In the genomic region with DNA sequence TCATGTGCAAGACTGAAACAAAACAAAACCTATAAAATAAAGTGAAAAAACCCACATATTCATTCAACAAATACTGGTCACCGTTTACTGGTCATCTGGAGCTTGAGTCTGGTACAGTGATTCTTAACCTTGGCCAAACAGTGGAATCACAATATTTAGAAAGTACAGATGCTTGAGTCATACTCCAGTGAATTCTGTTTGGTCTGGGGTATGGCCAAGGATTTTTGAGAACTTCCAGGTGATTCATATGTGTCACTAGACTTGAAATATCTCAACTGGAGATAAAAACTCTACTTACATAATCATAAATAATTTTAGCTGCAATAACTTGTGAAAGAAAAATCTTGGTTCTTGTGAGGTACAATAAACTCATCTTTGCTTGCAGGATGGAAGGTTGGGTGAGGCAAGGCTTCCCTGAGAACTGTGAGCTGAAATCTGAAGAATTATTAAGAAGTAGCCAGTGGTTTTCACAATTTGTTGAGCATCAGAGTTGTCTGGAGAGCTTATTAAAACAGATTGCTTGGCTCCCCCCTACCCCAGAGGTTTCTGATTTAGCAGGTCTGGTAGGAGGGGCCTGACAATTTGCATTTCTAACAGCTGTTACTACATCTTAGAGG, we compare ENCODE assay signal across 16 cellular contexts. TPM values are rescaled to one million over a fixed set of nuclear protein-coding genes. Genes with fewer than 3 reads are reported as not detected.
DNase-seq lines count a peak whose midpoint lies in the region; ATAC-seq, FAIRE-seq and TF ChIP-seq lines count a peak whose summit lies in the region.
"Had no signal": no experiment of that assay in that cellular context is flagged by ENCODE, and none has a peak within 500 bp of the region (broad histone marks: within the 10 kb centered on the region; RNA-seq: fewer than 3 reads in every experiment).

No MANE protein-coding gene starts in this region.

- H2AK5ac ChIP-seq in IMR-90 (ENCODE audit: low read depth, low read length), result no peak overlapping the region

- intact Hi-C loops in IMR-90 (cut with micrococcal nuclease) (loop anchor here (10.0 kb wide), 3 partner anchors 188 to 762 kb away; no protein-coding TSS in a partner anchor), posterior vena cava (cut with DNase I) (no loop called here)

- no peak overlapping the region for H2BK120ac ChIP-seq in IMR-90 (ENCODE audit: low read depth, low read length)

- H3K9me3 Mint-ChIP-seq in stimulated activated effector memory CD8-positive, alpha-beta T cell treated with anti-CD3 and anti-CD28 coated beads, Interleukin-12 subunit alpha, Interleukin-12 subunit beta, amount 100 ng/mL, for 72 hours, result no peaks in the 10 kb centered on the region

- no peak overlapping the region for H3K27ac ChIP-seq in IMR-90 (ENCODE audit: insufficient read depth, low read length)
- H3K27ac ChIP-seq: esophagus squamous epithelium, suprapubic skin had no signal

- peak overlapping the region; percentile 51; the same call in 1 of the 2 replicates for H3K4me2 ChIP-seq in IMR-90 (ENCODE audit: low read depth, low read length)

- peaks cover 11% of the 10 kb centered on the region for H3K4me1 Mint-ChIP-seq in stimulated activated effector memory CD8-positive, alpha-beta T cell treated with anti-CD3 and anti-CD28 coated beads, Interleukin-12 subunit alpha, Interleukin-12 subunit beta, amount 100 ng/mL, for 72 hours

- H3K14ac ChIP-seq in IMR-90 (replicated peaks; ENCODE audit: low read depth, low read length), result no peak overlapping the region

- peaks cover 4% of the 10 kb centered on the region; the same call in 1 of the 2 replicates for H4K20me1 ChIP-seq in IMR-90 (ENCODE audit: insufficient read depth, low read length)

- POLR2A ChIA-PET in IMR-90 (lab: Charles Lee; ENCODE audit: unreplicated experiment), result no interaction called here

- H2BK5ac ChIP-seq in IMR-90 (ENCODE audit: low read depth, low read length, poor library complexity, severe bottlenecking), result no peak overlapping the region

- H2BK15ac ChIP-seq in IMR-90 (ENCODE audit: low read depth, low read length), result no peak overlapping the region

- H3K27me3 ChIP-seq in IMR-90 (ENCODE audit: control insufficient read depth, insufficient read depth, low read length) (no peaks in the 10 kb centered on the region), bronchial epithelial cell (ENCODE audit: control insufficient read depth, insufficient read depth, low read length) (no peaks in the 10 kb centered on the region)
- H3K27me3 ChIP-seq: esophagus squamous epithelium, suprapubic skin had no signal

- ATAC-seq in IMR-90 (ENCODE audit: low read depth) (peak; percentile 94), GM21381 (IDR thresholded peaks at IDR 0.05; ENCODE audit: unreplicated experiment) (no peak)
- no peak for ATAC-seq in stimulated activated effector memory CD8-positive, alpha-beta T cell treated with anti-CD3 and anti-CD28 coated beads, Interleukin-12 subunit alpha, Interleukin-12 subunit beta, amount 100 ng/mL, for 72 hours
- ATAC-seq: GM12878 had no signal

- H3K23ac ChIP-seq in IMR-90 (ENCODE audit: low read depth, low read length), result no peak overlapping the region

- H2BK20ac ChIP-seq in IMR-90 (ENCODE audit: low read depth, low read length), result no peak overlapping the region

- no peak overlapping the region for H3K56ac ChIP-seq in IMR-90 (ENCODE audit: extremely low read depth, insufficient read depth, low read length)

- no peak overlapping the region for H3K9ac ChIP-seq in IMR-90 (ENCODE audit: low read depth, low read length)

- no peak overlapping the region for H2AK9ac ChIP-seq in IMR-90 (replicated peaks; ENCODE audit: low read depth, low read length, poor library complexity)

- H3K36me3 ChIP-seq in IMR-90 (ENCODE audit: control insufficient read depth, insufficient read depth, low read length) (no peaks in the 10 kb centered on the region), bronchial epithelial cell (ENCODE audit: control insufficient read depth, insufficient read depth, low read length) (no peaks in the 10 kb centered on the region)
- H3K36me3 ChIP-seq: esophagus squamous epithelium, suprapubic skin had no signal

- TF ChIP-seq CTCF in IMR-90 (conservative IDR thresholded peaks at IDR 0.05; ENCODE audit: low read depth, low read length) (no peak), bronchial epithelial cell (IDR thresholded peaks at IDR 0.05; ENCODE audit: insufficient read depth, low read length, severe bottlenecking) (no peak)

- H3K79me1 ChIP-seq in IMR-90 (ENCODE audit: low read depth in 1 of 2, low read length in 2 of 2), result no peaks in the 10 kb centered on the region

- no peak overlapping the region for H4K91ac ChIP-seq in IMR-90 (ENCODE audit: insufficient read depth, low read depth, low read length)

- TF ChIP-seq POLR2A in IMR-90 (IDR thresholded peaks at IDR 0.05; ENCODE audit: low read depth, low read length), result no peak

- no peak overlapping the region for H3K4me3 Mint-ChIP-seq in stimulated activated effector memory CD8-positive, alpha-beta T cell treated with anti-CD3 and anti-CD28 coated beads, Interleukin-12 subunit alpha, Interleukin-12 subunit beta, amount 100 ng/mL, for 72 hours
- H3K4me3 Mint-ChIP-seq: activated naive CD8-positive, alpha-beta T cell had no signal

- H3K27ac Mint-ChIP-seq in stimulated activated effector memory CD8-positive, alpha-beta T cell treated with anti-CD3 and anti-CD28 coated beads, Interleukin-12 subunit alpha, Interleukin-12 subunit beta, amount 100 ng/mL, for 72 hours, result no peak overlapping the region
- H3K27ac Mint-ChIP-seq: activated naive CD8-positive, alpha-beta T cell had no signal

- H3K9me1 ChIP-seq in IMR-90 (ENCODE audit: insufficient read depth, low read length), result no peaks in the 10 kb centered on the region

- no peak for FAIRE-seq in bronchial epithelial cell (lab: Jason Lieb, UNC)
- FAIRE-seq: GM12878 had no signal

- H3K9me3 ChIP-seq in IMR-90 (ENCODE audit: control insufficient read depth, insufficient read depth, low read length), result no peaks in the 10 kb centered on the region
- H3K9me3 ChIP-seq: esophagus squamous epithelium, suprapubic skin had no signal

- no TSS peak for BruUV-seq in IMR-90 (replicated peaks; lab: Mats Ljungman, UMichigan)

- WGBS in IMR-90 (ENCODE audit: extremely low coverage in 2 of 2, insufficient read length in 1 of 2), 2 experiments, result no CpG with 5 or more reads among the region's 1 CpG

- no peak overlapping the region for H3K18ac ChIP-seq in IMR-90 (ENCODE audit: low read depth, low read length)

- H3K4ac ChIP-seq in IMR-90 (ENCODE audit: low read depth, low read length), result no peak overlapping the region

- H4K5ac ChIP-seq in IMR-90 (ENCODE audit: low read depth, low read length), result no peak overlapping the region

- H4K8ac ChIP-seq in IMR-90 (ENCODE audit: low read depth in 2 of 2, low read length in 2 of 2), result no peak overlapping the region

- no peak for TF ChIP-seq RAD21 in IMR-90 (IDR thresholded peaks at IDR 0.05; ENCODE audit: low read length)

- in situ Hi-C loops in IMR-90 (cut with MboI; ENCODE audit: low sequenced_read_pairs), result loop anchor here (25.0 kb wide), 2 partner anchors 451 to 1001 kb away; partner anchors contain the start of gene CPNE4

- peaks cover 4% of the 10 kb centered on the region for H3K4me1 ChIP-seq in IMR-90 (ENCODE audit: control insufficient read depth, insufficient read depth, low read length)
- H3K4me1 ChIP-seq: esophagus squamous epithelium, suprapubic skin had no signal

- DNase-seq in AG08395 (ENCODE audit: low spot score) (peak; percentile 63), IMR-90 (peak; percentile 88), bronchial epithelial cell (ENCODE audit: low read depth) (peak; percentile 55), kidney tubule cell (ENCODE audit: low spot score) (peak; percentile 54), posterior vena cava (ENCODE audit: low spot score) (no peak)
- no peak for DNase-seq in stimulated activated effector memory CD8-positive, alpha-beta T cell treated with anti-CD3 and anti-CD28 coated beads, Interleukin-12 subunit alpha, Interleukin-12 subunit beta, amount 100 ng/mL, for 72 hours (ENCODE audit: low spot score in 2 of 2)
- no peak for DNase-seq in effector CD8-positive, alpha-beta T cell (lab: John Stamatoyannopoulos, UW)
- DNase-seq: activated CD4-positive, alpha-beta T cell treated with anti-CD3 and anti-CD28 coated beads for 1 hour; activated T-cell treated with anti-CD3 and anti-CD28 coated beads for 4 hours; esophagus squamous epithelium; NCI-H446 treated with DMSO at 0.1 percent for 48 hours; posterior cingulate gyrus had no signal

- dilution Hi-C loops in IMR-90 (cut with HindIII; ENCODE audit: low sequenced_read_pairs, unreplicated experiment), result no loop called here

- H3K36me3 Mint-ChIP-seq in stimulated activated effector memory CD8-positive, alpha-beta T cell treated with anti-CD3 and anti-CD28 coated beads, Interleukin-12 subunit alpha, Interleukin-12 subunit beta, amount 100 ng/mL, for 72 hours, result no peaks in the 10 kb centered on the region

- no peak overlapping the region for H2AFZ ChIP-seq in IMR-90 (replicated peaks; ENCODE audit: low read length, poor library complexity)

- no peak overlapping the region for H3K4me3 ChIP-seq in IMR-90 (ENCODE audit: insufficient read depth, low read depth, low read length)
- no peak overlapping the region for H3K4me3 ChIP-seq in bronchial epithelial cell (ENCODE audit: low read depth, low read length)
- H3K4me3 ChIP-seq: esophagus squamous epithelium, GM12878, suprapubic skin had no signal

- CTCF ChIA-PET in IMR-90 (lab: Yijun Ruan, JAX), result interaction anchor here (0.6 to 1.2 kb wide), 2 partner anchors 11 to 702 kb away, joined by 3 read pairs; no protein-coding TSS in a partner anchor

TF ChIP-seq in IMR-90, 13 proteins besides CTCF, POLR2A, EP300 and RAD21:
- TF ChIP-seq FOS (IDR thresholded peaks at IDR 0.05; ENCODE audit: low read depth, low read length), result peak; percentile 37; the same call in 1 of the 2 replicates
- no peak for TF ChIP-seq MAFK (IDR thresholded peaks at IDR 0.05; ENCODE audit: low read depth, low read length)

RNA-seq across cellular contexts. Expression of gene NEK11, which starts 9.6 kb away (rescaled TPM):
- total RNA-seq in IMR-90 (2012; rRNA removed), result 1.6 and 1.9 TPM in 2 replicates
- polyA plus RNA-seq in IMR-90 (2012; rRNA removed), result 0.80 and 1.1 TPM in 2 replicates
- polyA plus RNA-seq in IMR-90 (2012; cell fraction: cytosol; rRNA removed), result 0.19 and 0.32 TPM in 2 replicates
- polyA plus RNA-seq in IMR-90 (2012; cell fraction: nucleus; rRNA removed; ENCODE audit: low replicate concordance), result 0.28 and 1.9 TPM in 2 replicates
- total RNA-seq in bronchial epithelial cell, result 2.1 and 8.4 TPM in 2 replicates
- total RNA-seq in posterior vena cava, result 1 to 10 TPM; 5.7 to 8.2 TPM

RNA-seq across cellular contexts. Expression of gene ASTE1, which starts 9.7 kb away (rescaled TPM):
- total RNA-seq in IMR-90 (2012; rRNA removed) (7.5 and 8.1 TPM in 2 replicates), bronchial epithelial cell (4.5 and 5.5 TPM in 2 replicates), posterior vena cava (1 to 10 TPM; 3.8 to 5.6 TPM)
- 3.2 and 3.3 TPM in 2 replicates for polyA plus RNA-seq in IMR-90 (2012; rRNA removed)
- polyA plus RNA-seq in IMR-90 (2012; cell fraction: cytosol; rRNA removed), result 1.3 and 1.9 TPM in 2 replicates
- 0.82 and 3.4 TPM in 2 replicates for polyA plus RNA-seq in IMR-90 (2012; cell fraction: nucleus; rRNA removed; ENCODE audit: low replicate concordance)

Comparison
In these comparisons a context has a peak if more than half of its experiments do, and no peak if none do; other contexts are left out.
1. DNase-seq: peak in AG08395 (single experiment), IMR-90 (single experiment), bronchial epithelial cell (single experiment) and kidney tubule cell (single experiment); none in stimulated activated effector memory CD8-positive, alpha-beta T cell treated with anti-CD3 and anti-CD28 coated beads, Interleukin-12 subunit alpha, Interleukin-12 subunit beta, amount 100 ng/mL, for 72 hours (0 of 2), posterior vena cava (single experiment) and effector CD8-positive, alpha-beta T cell (single experiment).